In the genomic region with DNA sequence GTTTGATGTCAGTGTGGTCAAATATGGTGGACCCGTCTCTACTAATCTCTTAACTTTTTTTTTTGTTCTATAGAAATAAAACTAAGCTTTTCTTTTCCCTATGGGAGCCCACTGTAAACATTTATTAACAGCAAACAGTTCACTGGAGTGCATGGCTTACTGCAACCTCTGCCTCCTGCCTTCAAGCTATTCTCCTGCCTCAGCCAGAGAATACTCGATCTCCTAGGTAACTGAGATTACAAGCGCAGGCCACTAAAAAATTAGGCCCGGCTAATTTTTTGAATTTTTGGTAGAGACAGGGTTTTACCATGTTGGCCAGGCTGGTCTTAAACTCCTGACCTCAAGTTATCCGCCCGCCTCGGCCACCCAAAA, we compare ENCODE assay signal across 8 cellular contexts.
DNase-seq lines count a peak whose midpoint lies in the region; ATAC-seq and TF ChIP-seq lines count a peak whose summit lies in the region.
"Not testable (repeated sequence)": the region's sequence is repeated elsewhere in the genome, so short reads cannot be mapped to it uniquely, and the experiment has no call there.

No MANE protein-coding gene starts in this region.

- H3K27ac Mint-ChIP-seq in CD4-positive, alpha-beta T cell, result peak overlapping the region; percentile 92
- peak overlapping the region; percentile 98 for H3K27ac Mint-ChIP-seq in activated T-helper 1 cell treated with anti-CD3 and anti-CD28 coated beads, Interleukin-12 subunit alpha, Interleukin-12 subunit beta, Interleukin-2, Interleukin-4 antibody, amounts not matched to agents 30 ng/mL and 10 ng/mL and 1 ng/mL, durations not matched to agents 14 hours and 24 hours and 36 hours

- H3K79me2 ChIP-seq in neural cell (replicated peaks; ENCODE audit: insufficient read depth, low read length), result not testable (repeated sequence)

- H3K9me3 Mint-ChIP-seq in CD4-positive, alpha-beta T cell; activated T-helper 1 cell treated with anti-CD3 and anti-CD28 coated beads, Interleukin-12 subunit alpha, Interleukin-12 subunit beta, Interleukin-2, Interleukin-4 antibody, amounts not matched to agents 30 ng/mL and 10 ng/mL and 1 ng/mL, durations not matched to agents 14 hours and 24 hours and 36 hours: not testable (repeated sequence)

- not testable (repeated sequence) for TF ChIP-seq EP300 in neural cell (conservative IDR thresholded peaks at IDR 0.05; ENCODE audit: poor library complexity, severe bottlenecking); stomach (IDR thresholded peaks at IDR 0.05)

- H3K27me3 ChIP-seq in CD4-positive, alpha-beta T cell (ENCODE audit: control insufficient read depth, insufficient read depth, low read length); Panc1 (ENCODE audit: control insufficient read depth, insufficient read depth, low read length); colonic mucosa; iPS-18a (ENCODE audit: control insufficient read depth, insufficient read depth, low read length); neural cell (ENCODE audit: insufficient read depth, low read depth, low read length); stomach: not testable (repeated sequence)

- intact Hi-C loops in CD4-positive, alpha-beta T cell (cut with DNase I, micrococcal nuclease), result loop anchor here in 1 of 2 experiments (2.0 kb wide), 2 partner anchors 14 to 32 kb away; no protein-coding TSS in a partner anchor
- intact Hi-C loops in Panc1 (cut with micrococcal nuclease; ENCODE audit: unreplicated experiment); colonic mucosa (cut with DNase I); stomach (cut with DNase I; ENCODE audit: low total_unique reads): not testable (repeated sequence)
- intact Hi-C loops in activated T-helper 1 cell treated with anti-CD3 and anti-CD28 coated beads, Interleukin-12 subunit alpha, Interleukin-12 subunit beta, Interleukin-2, Interleukin-4 antibody, amounts not matched to agents 30 ng/mL and 10 ng/mL and 1 ng/mL, durations not matched to agents 14 hours and 24 hours and 36 hours (cut with micrococcal nuclease), result loop anchor here (2.0 kb wide), 1 partner anchor 40 kb away; no protein-coding TSS in a partner anchor

- WGBS in stomach, 5 donors, result 23 to 47% (median 35%) methylated on average over 3 to 4 of the region's 7 CpGs

- H3K27ac ChIP-seq in CD4-positive, alpha-beta T cell (ENCODE audit: low read depth, low read length), result peak overlapping the region; percentile 91
- H3K27ac ChIP-seq in Panc1 (ENCODE audit: low read length) (peak overlapping the region; percentile 82), stomach (peak overlapping the region in 2 of 5 donors; percentile 81 to 82)
- H3K27ac ChIP-seq in colonic mucosa; iPS-18a (ENCODE audit: low read length); neural cell (ENCODE audit: low read length): not testable (repeated sequence)

- in situ Hi-C loops in Panc1 (cut with HindIII; ENCODE audit: low pct_unique_long_range_greater_than_20kb, low sequenced_read_pairs), result not testable (repeated sequence)

- not testable (repeated sequence) for H3K36me3 ChIP-seq in Panc1 (ENCODE audit: control insufficient read depth, insufficient read depth, low read length); colonic mucosa; iPS-18a (ENCODE audit: control insufficient read depth, low read depth, low read length); neural cell (ENCODE audit: insufficient read depth, low read length); stomach

- not testable (repeated sequence) for BruUV-seq in Panc1 (replicated peaks; lab: Mats Ljungman, UMichigan)

- not testable (repeated sequence) for TF ChIP-seq POLR2A in stomach (IDR thresholded peaks at IDR 0.05)

- TF ChIP-seq CTCF in CD4-positive, alpha-beta T cell (IDR thresholded peaks at IDR 0.05); HFF-Myc (IDR thresholded peaks at IDR 0.05; ENCODE audit: low read depth, low read length, missing control alignments); Panc1 (IDR thresholded peaks at IDR 0.05); colonic mucosa (IDR thresholded peaks at IDR 0.05); neural cell (IDR thresholded peaks at IDR 0.05; ENCODE audit: poor library complexity, severe bottlenecking); stomach (IDR thresholded peaks at IDR 0.05): not testable (repeated sequence)

- peaks cover 26% of the 10 kb centered on the region for H3K4me1 Mint-ChIP-seq in CD4-positive, alpha-beta T cell (ENCODE audit: low read depth)
- peaks cover 21% of the 10 kb centered on the region for H3K4me1 Mint-ChIP-seq in activated T-helper 1 cell treated with anti-CD3 and anti-CD28 coated beads, Interleukin-12 subunit alpha, Interleukin-12 subunit beta, Interleukin-2, Interleukin-4 antibody, amounts not matched to agents 30 ng/mL and 10 ng/mL and 1 ng/mL, durations not matched to agents 14 hours and 24 hours and 36 hours (ENCODE audit: low read depth)

- H3K9ac ChIP-seq in colonic mucosa (ENCODE audit: low read depth in 2 of 2, low read length in 2 of 2) (peak overlapping the region; percentile 78 to 84), iPS-18a (ENCODE audit: low read length) (peak overlapping the region; percentile 73)
- H3K9ac ChIP-seq in neural cell (ENCODE audit: low read length), result not testable (repeated sequence)

- peak overlapping the region; percentile 48 for H3K4me3 ChIP-seq in HFF-Myc (replicated peaks; ENCODE audit: low read depth, low read length)
- peak overlapping the region; percentile 54 to 58 for H3K4me3 ChIP-seq in Panc1 (ENCODE audit: low read depth in 2 of 2, low read length in 2 of 2)
- H3K4me3 ChIP-seq in colonic mucosa, result not testable (repeated sequence)
- H3K4me3 ChIP-seq in iPS-18a (ENCODE audit: low read length), result peak overlapping the region; percentile 72
- peak overlapping the region; percentile 67 for H3K4me3 ChIP-seq in neural cell (ENCODE audit: low read length)
- H3K4me3 ChIP-seq in stomach, result peak overlapping the region in 3 of 4 donors; percentile 47 to 55 (median 50)

- DNase-seq in CD4-positive, alpha-beta T cell; HFF-Myc (ENCODE audit: extremely low read depth, low read depth); Panc1 (ENCODE audit: low read depth, low spot score); activated T-helper 1 cell treated with anti-CD3 and anti-CD28 coated beads, Interleukin-12 subunit alpha, Interleukin-12 subunit beta, Interleukin-2, Interleukin-4 antibody, amounts not matched to agents 30 ng/mL and 10 ng/mL and 1 ng/mL, durations not matched to agents 14 hours and 24 hours and 36 hours (ENCODE audit: low spot score); colonic mucosa; stomach: not testable (repeated sequence)

- POLR2A ChIA-PET in CD4-positive, alpha-beta T cell (lab: Charles Lee), result interaction anchor here (1.0 to 2.4 kb wide), 4 partner anchors 10 to 30 kb away, joined by 3 to 22 read pairs (median 11); no protein-coding TSS in a partner anchor
- POLR2A ChIA-PET in Panc1 (lab: Charles Lee), result interaction anchor here (0.9 kb wide), 1 partner anchor 14 kb away, joined by 12 read pairs; no protein-coding TSS in a partner anchor

- CTCF ChIA-PET in CD4-positive, alpha-beta T cell (lab: Charles Lee); Panc1 (lab: Charles Lee): not testable (repeated sequence)

- not testable (repeated sequence) for H2AFZ ChIP-seq in neural cell (ENCODE audit: low read depth, low read length)

- peaks cover 20% of the 10 kb centered on the region for H3K36me3 Mint-ChIP-seq in CD4-positive, alpha-beta T cell (ENCODE audit: low read depth)
- peaks cover 13% of the 10 kb centered on the region for H3K36me3 Mint-ChIP-seq in activated T-helper 1 cell treated with anti-CD3 and anti-CD28 coated beads, Interleukin-12 subunit alpha, Interleukin-12 subunit beta, Interleukin-2, Interleukin-4 antibody, amounts not matched to agents 30 ng/mL and 10 ng/mL and 1 ng/mL, durations not matched to agents 14 hours and 24 hours and 36 hours (ENCODE audit: low read depth)

- not testable (repeated sequence) for H3F3A ChIP-seq in neural cell (ENCODE audit: insufficient read depth, low read length, poor library complexity, severe bottlenecking)

- not testable (repeated sequence) for H3K27me3 Mint-ChIP-seq in CD4-positive, alpha-beta T cell; activated T-helper 1 cell treated with anti-CD3 and anti-CD28 coated beads, Interleukin-12 subunit alpha, Interleukin-12 subunit beta, Interleukin-2, Interleukin-4 antibody, amounts not matched to agents 30 ng/mL and 10 ng/mL and 1 ng/mL, durations not matched to agents 14 hours and 24 hours and 36 hours (ENCODE audit: insufficient read depth)

- H3K4me1 ChIP-seq in Panc1 (ENCODE audit: control insufficient read depth, insufficient read depth, low read length); colonic mucosa; iPS-18a (ENCODE audit: control insufficient read depth, low read depth, low read length): not testable (repeated sequence)
- peaks cover 0 to 13% (median 8%) of the 10 kb centered on the region in 4 donors for H3K4me1 ChIP-seq in stomach

- not testable (repeated sequence) for TF ChIP-seq RAD21 in neural cell (conservative IDR thresholded peaks at IDR 0.05)

- H3K4me2 ChIP-seq in neural cell (ENCODE audit: low read length), result not testable (repeated sequence)

- not testable (repeated sequence) for H3K9me3 ChIP-seq in CD4-positive, alpha-beta T cell (ENCODE audit: control insufficient read depth, low read length); Panc1 (ENCODE audit: control insufficient read depth, insufficient read depth, low read depth, low read length); colonic mucosa; iPS-18a (ENCODE audit: control insufficient read depth, low read depth, low read length); neural cell (ENCODE audit: low read length); stomach

- peak overlapping the region; percentile 98 for H3K4me3 Mint-ChIP-seq in CD4-positive, alpha-beta T cell
- peak overlapping the region; percentile 94 for H3K4me3 Mint-ChIP-seq in activated T-helper 1 cell treated with anti-CD3 and anti-CD28 coated beads, Interleukin-12 subunit alpha, Interleukin-12 subunit beta, Interleukin-2, Interleukin-4 antibody, amounts not matched to agents 30 ng/mL and 10 ng/mL and 1 ng/mL, durations not matched to agents 14 hours and 24 hours and 36 hours

- not testable (repeated sequence) for H4K20me1 ChIP-seq in neural cell (ENCODE audit: insufficient read depth)

- not testable (repeated sequence) for ATAC-seq in CD4-positive, alpha-beta T cell (ENCODE audit: poor library complexity)
- peak; percentile 49; the same call in 1 of the 2 replicates for ATAC-seq in Panc1

- not testable (repeated sequence) for H3K9me2 ChIP-seq in neural cell (ENCODE audit: insufficient read depth, low read length)
